Comparison of ENCODE assay signal across 23 cellular contexts in the genomic region with DNA sequence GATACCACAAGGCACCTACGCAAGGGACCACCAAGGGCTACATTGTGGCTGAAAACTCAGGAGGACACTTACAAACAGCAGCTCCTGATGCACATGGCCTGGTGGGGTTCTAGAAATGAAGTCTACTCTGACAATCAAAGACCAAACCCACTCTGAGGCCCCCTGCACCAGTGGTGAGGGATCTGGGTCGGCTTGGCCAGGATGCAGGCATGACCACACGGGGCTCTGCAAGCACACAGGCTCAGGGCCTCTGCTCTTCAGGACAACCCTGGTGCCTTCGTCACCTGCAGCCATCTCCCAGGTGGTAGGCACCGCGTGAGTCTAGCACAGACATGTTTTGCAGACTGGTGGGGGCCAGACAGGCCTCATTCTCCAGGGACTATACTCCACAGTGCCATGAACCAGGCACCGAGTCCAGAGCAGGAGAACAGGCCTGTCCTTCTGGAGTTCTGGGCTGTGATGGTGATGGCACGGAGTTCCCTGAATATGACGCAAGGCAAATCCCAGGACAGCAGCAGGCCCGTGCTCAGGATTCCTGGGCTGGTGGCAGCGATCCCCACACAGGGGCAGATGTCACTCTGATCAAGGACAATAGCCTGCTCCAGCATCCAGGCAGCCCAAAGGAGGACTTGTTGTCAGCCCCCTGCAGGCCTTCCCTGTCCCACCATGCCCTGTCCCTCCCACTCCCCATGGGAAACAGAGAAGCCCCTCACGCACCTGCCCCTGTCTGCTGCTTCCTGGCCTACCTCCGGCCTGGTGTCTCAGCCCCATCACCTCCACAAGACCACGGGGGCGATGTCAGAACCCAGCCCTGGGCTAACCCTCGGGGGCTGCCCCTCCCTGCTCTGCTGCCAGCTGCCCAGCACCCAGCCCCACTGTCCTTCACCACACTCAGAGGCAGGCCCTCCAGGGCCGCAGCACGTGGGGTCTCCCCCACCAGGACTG. TPM values are rescaled to one million over a fixed set of nuclear protein-coding genes. Genes with fewer than 3 reads are reported as not detected.
DNase-seq lines count a peak whose midpoint lies in the region; ATAC-seq, FAIRE-seq and TF ChIP-seq lines count a peak whose summit lies in the region.
"Had no signal": no experiment of that assay in that cellular context is flagged by ENCODE, and none has a peak within 500 bp of the region (broad histone marks: within the 10 kb centered on the region; RNA-seq: fewer than 3 reads in every experiment).

No MANE protein-coding gene starts in this region.

- H3K9me2 ChIP-seq in MM.1S (replicated peaks; ENCODE audit: insufficient read depth, low read length): no peaks in the 10 kb centered on the region

- H3K27ac Mint-ChIP-seq in CD14-positive monocyte: peak overlapping the region in 1 of 7 donors; percentile 49
- H3K27ac Mint-ChIP-seq: activated naive CD4-positive, alpha-beta T cell treated with anti-CD3 and anti-CD28 coated beads, Interleukin-2, amount 50 U/mL, for 24 hours; neural progenitor cell; stimulated activated naive B cell treated with anti-CD40 and anti-IgM and Interleukin-4, amounts not matched to agents 10 μg/mL and 1 μg/mL and 100 μg/mL, for 72 hours; type B pancreatic cell had no signal

- peaks cover 0 to under 1% of the 10 kb centered on the region in 2 donors for H3K36me3 Mint-ChIP-seq in CD14-positive monocyte
- H3K36me3 Mint-ChIP-seq: activated naive CD4-positive, alpha-beta T cell treated with anti-CD3 and anti-CD28 coated beads, Interleukin-2, amount 50 U/mL, for 24 hours; neural progenitor cell had no signal

- H3K79me2 ChIP-seq in H1 (ENCODE audit: control insufficient read depth in 1 of 2, insufficient read depth in 2 of 2, low read length in 2 of 2): no peaks in the 10 kb centered on the region
- H3K79me2 ChIP-seq in MM.1S (ENCODE audit: low read length): peaks cover 4% of the 10 kb centered on the region; the same call in 1 of the 2 replicates
- H3K79me2 ChIP-seq: hepatocyte had no signal

- H3F3A ChIP-seq in MM.1S (ENCODE audit: insufficient read depth, low read length): no peaks in the 10 kb centered on the region

- H4K5ac ChIP-seq in H1 (ENCODE audit: insufficient read length, low read depth, low read length): no peak overlapping the region

- POLR2A ChIA-PET in HEK293 (lab: Yijun Ruan, JAX) (no interaction called here), H1 (lab: Charles Lee; ENCODE audit: partially characterized antibody) (interaction anchor here (0.6 to 0.8 kb wide), 3 partner anchors 35 to 94 kb away, joined by 3 to 4 read pairs (median 3); no protein-coding TSS in a partner anchor)

- intact Hi-C loops in CD14-positive monocyte (cut with micrococcal nuclease) (no loop called here), posterior vena cava (cut with DNase I) (no loop called here)

- DNase-seq in CD14-positive monocyte (ENCODE audit: low spot score) (peak; percentile 41), H1 (ENCODE audit: low read depth in 1 of 2, low spot score in 2 of 2) (peak in 1 of 2 experiments; percentile 41), posterior vena cava (ENCODE audit: low spot score) (peak; percentile 65), NAMALWA (ENCODE audit: low spot score) (no peak), substantia nigra (lab: John Stamatoyannopoulos, UW) (no peak), MM.1S (no peak)
- DNase-seq: activated CD4-positive, alpha-beta T cell treated with anti-CD3 and anti-CD28 coated beads for 4 hours; activated T-cell treated with anti-CD3 and anti-CD28 coated beads for 4 hours; Caco-2; cerebellar nuclear complex; NCI-H2227 treated with DMSO at 0.1 percent for 48 hours; NK-92 treated with Interleukin-12 subunit alpha and Interleukin-12 subunit beta, amount 100 ng/mL, for 24 hours; RPMI8226; stimulated activated naive B cell treated with anti-CD40 and anti-IgM and Interleukin-4, amounts not matched to agents 10 μg/mL and 1 μg/mL and 100 μg/mL, for 72 hours had no signal

- no peak overlapping the region for H3K27ac ChIP-seq in HEK293 (ENCODE audit: extremely low read depth, low read depth, low read length)
- no peak overlapping the region for H3K27ac ChIP-seq in H1 (ENCODE audit: low read depth, low read length)
- H3K27ac ChIP-seq in substantia nigra (ENCODE audit: low read depth, low read length, poor library complexity, severe bottlenecking): no peak overlapping the region
- no peak overlapping the region for H3K27ac ChIP-seq in MM.1S (ENCODE audit: low read length)
- H3K27ac ChIP-seq: hepatocyte, neural progenitor cell had no signal

- H3K9me3 ChIP-seq in HEK293 (ENCODE audit: control insufficient read depth, insufficient read depth, low read depth, low read length) (no peaks in the 10 kb centered on the region), H1 (ENCODE audit: insufficient read depth in 2 of 2, low read depth in 1 of 2, low read length in 1 of 2) (no peaks in the 10 kb centered on the region), MM.1S (replicated peaks; ENCODE audit: insufficient read depth, low read length) (no peaks in the 10 kb centered on the region)
- H3K9me3 ChIP-seq: Caco-2 had no signal

- peaks cover 2% of the 10 kb centered on the region; the same call in 1 of the 2 replicates for H3K23me2 ChIP-seq in H1 (ENCODE audit: low read depth, low read length)

- H2AK5ac ChIP-seq in H1 (ENCODE audit: low read depth, low read length): no peak overlapping the region

- no peak overlapping the region for H3K4me3 ChIP-seq in HEK293 (ENCODE audit: low read depth, low read length)
- no peak overlapping the region for H3K4me3 ChIP-seq in H1 (ENCODE audit: extremely low read depth in 1 of 4, insufficient read depth in 2 of 4, low read depth in 3 of 4, low read length in 4 of 4)
- no peak overlapping the region for H3K4me3 ChIP-seq in MM.1S (ENCODE audit: low read length)
- H3K4me3 ChIP-seq: hepatocyte, neural progenitor cell had no signal

- H2BK120ac ChIP-seq in H1 (replicated peaks; ENCODE audit: low read depth, low read length): no peak overlapping the region

- peaks cover 0 to 2% (median 0%) of the 10 kb centered on the region in 3 donors for H3K27me3 Mint-ChIP-seq in CD14-positive monocyte (ENCODE audit: low read depth in 3 of 3)
- H3K27me3 Mint-ChIP-seq: activated naive CD4-positive, alpha-beta T cell treated with anti-CD3 and anti-CD28 coated beads, Interleukin-2, amount 50 U/mL, for 24 hours; stimulated activated naive B cell treated with anti-CD40 and anti-IgM and Interleukin-4, amounts not matched to agents 10 μg/mL and 1 μg/mL and 100 μg/mL, for 72 hours; type B pancreatic cell had no signal

- no peak overlapping the region for H3K14ac ChIP-seq in H1 (ENCODE audit: insufficient read length)

- WGBS in H1 (ENCODE audit: extremely low coverage in 1 of 2, insufficient coverage in 1 of 2, insufficient read length in 1 of 2, insufficient replicate concordance in 2 of 2, low coverage in 1 of 2, low lambda C conversion rate in 2 of 2, missing lambda C conversion rate in 1 of 2), 2 experiments: 95% methylated on average over 18 of the region's 18 CpGs; no CpG with 5 or more reads in 1 of the 2 experiments

- H3K36me3 ChIP-seq in HEK293 (ENCODE audit: control insufficient read depth in 2 of 2, insufficient read depth in 1 of 2, low read length in 2 of 2): peaks cover 0 to 14% of the 10 kb centered on the region in 2 experiments; a peak in 1 of 3 replicates
- H3K36me3 ChIP-seq in H1 (ENCODE audit: control insufficient read depth in 2 of 4, insufficient read depth in 4 of 4, low read length in 3 of 4): no peaks in the 10 kb centered on the region
- H3K36me3 ChIP-seq in MM.1S (replicated peaks; ENCODE audit: insufficient read depth, low read length): no peaks in the 10 kb centered on the region
- H3K36me3 ChIP-seq: neural progenitor cell had no signal

- no peak for FAIRE-seq in H1 (lab: Jason Lieb, UNC)
- FAIRE-seq: astrocyte, endometrium, keratinocyte had no signal

- no peak overlapping the region for H3K4ac ChIP-seq in H1 (replicated peaks; ENCODE audit: insufficient read length, low read depth, low read length)

- ATAC-seq in GM19397 (IDR thresholded peaks at IDR 0.05; ENCODE audit: unreplicated experiment): no peak
- ATAC-seq: stimulated activated naive B cell treated with anti-CD40 and anti-IgM and Interleukin-4, amounts not matched to agents 10 μg/mL and 1 μg/mL and 100 μg/mL, for 72 hours had no signal

- H3K4me1 ChIP-seq in HEK293 (ENCODE audit: control insufficient read depth, insufficient read depth, low read length) (no peaks in the 10 kb centered on the region), H1 (replicated peaks in 1 of 4; ENCODE audit: control insufficient read depth in 3 of 4, insufficient read depth in 4 of 4, low read length in 3 of 4) (peaks cover 0 to 9% (median 1%) of the 10 kb centered on the region in 4 experiments; a peak in 3 of 7 replicates), MM.1S (ENCODE audit: low read length) (no peaks in the 10 kb centered on the region)
- H3K4me1 ChIP-seq: Caco-2, neural progenitor cell had no signal

- no peak for TF ChIP-seq EP300 in H1 (IDR thresholded peaks at IDR 0.05; ENCODE audit: borderline replicate concordance in 1 of 2, low read depth in 2 of 2, low read length in 2 of 2)

- no peak overlapping the region for H3K56ac ChIP-seq in H1 (replicated peaks; ENCODE audit: insufficient read length, low read depth, low read length)

- H3K9ac ChIP-seq in H1 (replicated peaks in 1 of 4; ENCODE audit: extremely low read depth in 1 of 4, low read depth in 3 of 4, low read length in 3 of 4) (no peak overlapping the region), MM.1S (ENCODE audit: low read length) (no peak overlapping the region)
- H3K9ac ChIP-seq: neural progenitor cell had no signal

- H2BK12ac ChIP-seq in H1 (ENCODE audit: low read depth, low read length): no peak overlapping the region

- H3K27me3 ChIP-seq in H1 (replicated peaks in 1 of 4; ENCODE audit: control insufficient read depth in 3 of 4, extremely low read depth in 1 of 4, insufficient read depth in 3 of 4, low read length in 3 of 4) (no peaks in the 10 kb centered on the region; a peak in 1 of 7 replicates), MM.1S (replicated peaks; ENCODE audit: insufficient read depth, low read length) (no peaks in the 10 kb centered on the region)
- H3K27me3 ChIP-seq: hepatocyte, neural progenitor cell had no signal

- TF ChIP-seq RAD21 in H1 (IDR thresholded peaks at IDR 0.05 in 1 of 2, conservative IDR thresholded peaks at IDR 0.05 in 1 of 2; ENCODE audit: low read depth in 2 of 2, low read length in 2 of 2): no peak

- H2BK15ac ChIP-seq in H1 (ENCODE audit: low read length): no peak overlapping the region

- H2BK20ac ChIP-seq in H1 (ENCODE audit: low read length): no peak overlapping the region

- H3K4me3 Mint-ChIP-seq in CD14-positive monocyte: no peak overlapping the region
- H3K4me3 Mint-ChIP-seq: activated naive CD4-positive, alpha-beta T cell treated with anti-CD3 and anti-CD28 coated beads, Interleukin-2, amount 50 U/mL, for 24 hours; stimulated activated naive B cell treated with anti-CD40 and anti-IgM and Interleukin-4, amounts not matched to agents 10 μg/mL and 1 μg/mL and 100 μg/mL, for 72 hours; type B pancreatic cell had no signal

- H4K8ac ChIP-seq in H1 (ENCODE audit: extremely low read depth, insufficient read depth, low read length): peak overlapping the region; percentile 5

- H3K4me2 ChIP-seq in H1 (ENCODE audit: insufficient read depth in 1 of 2, low read depth in 2 of 2, low read length in 2 of 2): no peak overlapping the region
- no peak overlapping the region for H3K4me2 ChIP-seq in MM.1S (ENCODE audit: low read depth, low read length)
- H3K4me2 ChIP-seq: hepatocyte, neural progenitor cell had no signal

- peaks cover 6 to 11% of the 10 kb centered on the region in 2 experiments for H4K20me1 ChIP-seq in H1 (replicated peaks in 1 of 2; ENCODE audit: control insufficient read depth in 1 of 2, insufficient read depth in 2 of 2, low read length in 2 of 2)
- H4K20me1 ChIP-seq in MM.1S (ENCODE audit: insufficient read depth, low read length): no peaks in the 10 kb centered on the region

- no peaks in the 10 kb centered on the region for H3K79me1 ChIP-seq in H1 (ENCODE audit: low read depth, low read length)

- H2AFZ ChIP-seq in H1 (ENCODE audit: low read length): no peak overlapping the region
- H2AFZ ChIP-seq in MM.1S (ENCODE audit: low read length): no peak overlapping the region
- H2AFZ ChIP-seq: hepatocyte, neural progenitor cell had no signal

- peak overlapping the region; percentile 63; the same call in 1 of the 2 replicates for H2BK5ac ChIP-seq in H1 (ENCODE audit: low read depth, low read length)

- H4K91ac ChIP-seq in H1 (replicated peaks; ENCODE audit: insufficient read length, low read length): no peak overlapping the region

- no peak for TF ChIP-seq POLR2A in H1 (IDR thresholded peaks at IDR 0.05; ENCODE audit: control extremely low read depth in 1 of 2, low read depth in 2 of 2, low read length in 2 of 2)

- no peaks in the 10 kb centered on the region for H3K9me3 Mint-ChIP-seq in CD14-positive monocyte
- H3K9me3 Mint-ChIP-seq: activated naive CD4-positive, alpha-beta T cell treated with anti-CD3 and anti-CD28 coated beads, Interleukin-2, amount 50 U/mL, for 24 hours; neural progenitor cell; stimulated activated naive B cell treated with anti-CD40 and anti-IgM and Interleukin-4, amounts not matched to agents 10 μg/mL and 1 μg/mL and 100 μg/mL, for 72 hours; type B pancreatic cell had no signal

- no peak overlapping the region; the same call in 1 of the 2 replicates for H3K18ac ChIP-seq in H1 (ENCODE audit: extremely low read depth, low read length)

- H3K4me1 Mint-ChIP-seq in CD14-positive monocyte: peaks cover under 1% of the 10 kb centered on the region

- H3K23ac ChIP-seq in H1 (ENCODE audit: insufficient read length): no peak overlapping the region

- TF ChIP-seq CTCF in CD14-positive monocyte (IDR thresholded peaks at IDR 0.05): no peak
- no peak for TF ChIP-seq CTCF in HEK293 (tag by site-specific recombination; IDR thresholded peaks at IDR 0.05)
- TF ChIP-seq CTCF in H1 (IDR thresholded peaks at IDR 0.05; ENCODE audit: control extremely low read depth in 1 of 3, insufficient read depth in 1 of 3, low read depth in 1 of 3, low read length in 3 of 3): no peak
- no peak for TF ChIP-seq CTCF in MM.1S (IDR thresholded peaks at IDR 0.05; ENCODE audit: low read length)

- CTCF ChIA-PET in HEK293 (lab: Yijun Ruan, JAX): interaction anchor here (0.6 to 1.7 kb wide), 5 partner anchors 21 to 129 kb away, joined by 3 to 4 read pairs (median 3); no protein-coding TSS in a partner anchor
- CTCF ChIA-PET in H1 (lab: Charles Lee; ENCODE audit: partially characterized antibody): interaction anchor here (1.0 to 4.3 kb wide), 11 partner anchors 11 to 133 kb away, joined by 3 to 18 read pairs (median 3); no protein-coding TSS in a partner anchor

RNA-seq across cellular contexts. Expression of gene GNB1L, which starts 36.1 kb away (rescaled TPM):
- 1 to 10 TPM; 4.8 to 6.0 TPM for polyA plus RNA-seq in CD14-positive monocyte
- 14.3 and 15.6 TPM in 2 replicates for total RNA-seq in H1 (2021; fragmentation: NEBNext Ultra II Directional; extraction: Animal tissue kit (Norgen Biotek cat#: 25700))
- polyA plus RNA-seq in H1 (2011; rRNA removed): 14.0 and 23.2 TPM in 2 replicates
- polyA plus RNA-seq in H1 (2011; cell fraction: cytosol; rRNA removed): 17.3 TPM
- 21.9 TPM for polyA plus RNA-seq in H1 (2011; cell fraction: nucleus; rRNA removed)
- 9.1 to 18.9 TPM (median 16.9 TPM) in 4 replicates for polyA plus RNA-seq in H1 (2012, experiment 1 of 2)
- polyA plus RNA-seq in H1 (2012, experiment 2 of 2): 14.8 TPM
- 5.8 TPM for polyA plus RNA-seq in H1 (2013, experiment 1 of 2)
- 5.3 TPM for polyA plus RNA-seq in H1 (2013, experiment 2 of 2)
- 3.8 and 4.5 TPM in 2 replicates for polyA minus RNA-seq in H1 (2011; rRNA and poly(A)+ RNA removed)
- 6.1 TPM for polyA minus RNA-seq in H1 (2011; cell fraction: cytosol; rRNA and poly(A)+ RNA removed)
- polyA minus RNA-seq in H1 (2011; cell fraction: nucleus; rRNA and poly(A)+ RNA removed): 5.6 TPM
- 1 to 10 TPM; 3.6 to 3.9 TPM for total RNA-seq in posterior vena cava

RNA-seq across cellular contexts. Expression of gene RTL10, which starts 36.1 kb away (rescaled TPM):
- polyA plus RNA-seq in CD14-positive monocyte: 1 to 10 TPM; 1.4 to 1.5 TPM
- total RNA-seq in H1 (2021; fragmentation: NEBNext Ultra II Directional; extraction: Animal tissue kit (Norgen Biotek cat#: 25700)): 16.1 and 18.8 TPM in 2 replicates
- polyA plus RNA-seq in H1 (2011; rRNA removed): 11.5 and 15.5 TPM in 2 replicates
- polyA plus RNA-seq in H1 (2011; cell fraction: cytosol; rRNA removed): 9.8 TPM
- 21.7 TPM for polyA plus RNA-seq in H1 (2011; cell fraction: nucleus; rRNA removed)
- 9.6 to 13.3 TPM (median 12.3 TPM) in 4 replicates for polyA plus RNA-seq in H1 (2012, experiment 1 of 2)
- 9.3 TPM for polyA plus RNA-seq in H1 (2012, experiment 2 of 2)
- polyA plus RNA-seq in H1 (2013, experiment 1 of 2): 7.9 TPM
- 7.7 TPM for polyA plus RNA-seq in H1 (2013, experiment 2 of 2)
- polyA minus RNA-seq in H1 (2011; rRNA and poly(A)+ RNA removed): 32.1 and 33.6 TPM in 2 replicates
- polyA minus RNA-seq in H1 (2011; cell fraction: cytosol; rRNA and poly(A)+ RNA removed): 10.3 TPM
- polyA minus RNA-seq in H1 (2011; cell fraction: nucleus; rRNA and poly(A)+ RNA removed): 21.5 TPM
- total RNA-seq in posterior vena cava: 1 to 10 TPM; 7.6 to 8.6 TPM

RNA-seq across cellular contexts. Expression of gene TBX1, which starts 58.0 kb away (rescaled TPM):
- polyA plus RNA-seq in CD14-positive monocyte: not detected
- 0.28 and 0.38 TPM in 2 replicates for total RNA-seq in H1 (2021; fragmentation: NEBNext Ultra II Directional; extraction: Animal tissue kit (Norgen Biotek cat#: 25700))
- polyA plus RNA-seq in H1 (2011; rRNA removed): not detected in 2 replicates
- polyA plus RNA-seq in H1 (2011; cell fraction: cytosol; rRNA removed): not detected
- polyA plus RNA-seq in H1 (2011; cell fraction: nucleus; rRNA removed): not detected
- polyA plus RNA-seq in H1 (2012, experiment 1 of 2): not detected in 4 replicates
- 0.10 TPM for polyA plus RNA-seq in H1 (2012, experiment 2 of 2)
- polyA plus RNA-seq in H1 (2013, experiment 1 of 2): 0.14 TPM
- polyA plus RNA-seq in H1 (2013, experiment 2 of 2): 0.09 TPM
- not detected in 2 replicates for polyA minus RNA-seq in H1 (2011; rRNA and poly(A)+ RNA removed)
- polyA minus RNA-seq in H1 (2011; cell fraction: cytosol; rRNA and poly(A)+ RNA removed): not detected
- polyA minus RNA-seq in H1 (2011; cell fraction: nucleus; rRNA and poly(A)+ RNA removed): not detected
- total RNA-seq in posterior vena cava: 1 to 10 TPM; 7.5 to 8.1 TPM
- total RNA-seq: hepatocyte had no signal

Comparison
In these comparisons a context has a peak if more than half of its experiments do, and no peak if none do; other contexts are left out.
1. DNase-seq: peak in CD14-positive monocyte (single experiment) and posterior vena cava (single experiment); none in NAMALWA (single experiment), substantia nigra (0 of 49) and MM.1S (single experiment).